ENCODE assay signal across 1 cellular context in genomic region chr20:17657898-17658647, GRCh38.
A peak's percentile ranks its signal among the peaks of the same experiment; 100 is the strongest.
TF ChIP-seq lines count a peak whose summit lies in the region.

No MANE protein-coding gene starts in this region.

TF ChIP-seq in A549, 52 proteins besides CTCF, POLR2A, EP300 and RAD21:
- TF ChIP-seq KDM1A (IDR thresholded peaks at IDR 0.05; ENCODE audit: low read depth) (peak; percentile 90), CHD4 (IDR thresholded peaks at IDR 0.05; ENCODE audit: borderline replicate concordance) (0 out of 2 replicates have a peak, but pooled peaks have one; percentile 83), JUNB (IDR thresholded peaks at IDR 0.05) (no peak)
